Comparison of ENCODE assay signal across 13 cellular contexts in genomic region chr12:54191126-54191525, GRCh38. TPM values are rescaled to one million over a fixed set of nuclear protein-coding genes. Genes with fewer than 3 reads are reported as not detected.
DNase-seq lines count a peak whose midpoint lies in the region; ATAC-seq and TF ChIP-seq lines count a peak whose summit lies in the region.
"Had no signal": no experiment of that assay in that cellular context is flagged by ENCODE, and none has a peak within 500 bp of the region (broad histone marks: within the 10 kb centered on the region; RNA-seq: fewer than 3 reads in every experiment).

No MANE protein-coding gene starts in this region.

- no peak overlapping the region for H3K27ac Mint-ChIP-seq in dendritic cell treated with granulocyte-macrophage colony-stimulating factor and Interleukin-4, amounts not matched to agents 40 ng/mL and 50 ng/mL, for 4 days
- H3K27ac Mint-ChIP-seq in T-helper 17 cell, result no peak overlapping the region

- H3K4me3 ChIP-seq in DND-41 (ENCODE audit: low read depth in 1 of 2, low read length in 2 of 2) (no peak overlapping the region), Karpas-422 (ENCODE audit: low read length) (no peak overlapping the region), A673 (ENCODE audit: low read depth, low read length, poor library complexity, severe bottlenecking) (no peak overlapping the region)
- H3K4me3 ChIP-seq: right atrium auricular region, upper lobe of left lung had no signal

- H3K9me2 ChIP-seq in Karpas-422 (replicated peaks; ENCODE audit: insufficient read depth, low read length), result no peaks in the 10 kb centered on the region

- H3K9me3 Mint-ChIP-seq in dendritic cell treated with granulocyte-macrophage colony-stimulating factor and Interleukin-4, amounts not matched to agents 40 ng/mL and 50 ng/mL, for 4 days, result no peaks in the 10 kb centered on the region
- H3K9me3 Mint-ChIP-seq: stimulated activated naive CD8-positive, alpha-beta T cell treated with anti-CD3 and anti-CD28 coated beads, Interleukin-15, amount 100 ng/mL, for 72 hours had no signal

- peak overlapping the region; percentile 33 for H3K4me3 Mint-ChIP-seq in dendritic cell treated with granulocyte-macrophage colony-stimulating factor and Interleukin-4, amounts not matched to agents 40 ng/mL and 50 ng/mL, for 4 days
- no peak overlapping the region for H3K4me3 Mint-ChIP-seq in T-helper 17 cell
- H3K4me3 Mint-ChIP-seq: stimulated activated naive CD8-positive, alpha-beta T cell treated with anti-CD3 and anti-CD28 coated beads, Interleukin-15, amount 100 ng/mL, for 72 hours had no signal

- CTCF ChIA-PET in A673 (lab: Charles Lee), result interaction anchor here (0.8 to 2.1 kb wide), 7 partner anchors 10 to 206 kb away, joined by 3 to 30 read pairs (median 14); partner anchors contain the start of genes HOXC10 and HOXC5

- POLR2A ChIA-PET in A673 (lab: Charles Lee; ENCODE audit: low non-redundant PET), result interaction anchor here (0.8 kb wide), 1 partner anchor 203 kb away, joined by 5 read pairs; no protein-coding TSS in a partner anchor

- H3K4me1 ChIP-seq in DND-41 (ENCODE audit: insufficient read depth, low read length) (peaks cover 28% of the 10 kb centered on the region), Karpas-422 (ENCODE audit: low read length) (peaks cover 53% of the 10 kb centered on the region), A673 (ENCODE audit: insufficient read depth, low read length, poor library complexity, severe bottlenecking) (peaks cover 29% of the 10 kb centered on the region)

- peaks cover 37% of the 10 kb centered on the region for H3K27me3 Mint-ChIP-seq in dendritic cell treated with granulocyte-macrophage colony-stimulating factor and Interleukin-4, amounts not matched to agents 40 ng/mL and 50 ng/mL, for 4 days
- H3K27me3 Mint-ChIP-seq in T-helper 17 cell, result peaks cover 47% of the 10 kb centered on the region

- H3K9ac ChIP-seq in DND-41 (ENCODE audit: low read depth, low read length) (no peak overlapping the region), Karpas-422 (ENCODE audit: low read length) (peak overlapping the region; percentile 39)

- intact Hi-C loops in dendritic cell treated with granulocyte-macrophage colony-stimulating factor and Interleukin-4, amounts not matched to agents 40 ng/mL and 50 ng/mL, for 4 days (cut with micrococcal nuclease), result loop anchor here (1.0 to 5.0 kb wide), 3 partner anchors 158 to 399 kb away; partner anchors contain the start of gene HOXC5
- intact Hi-C loops in A673 (cut with micrococcal nuclease; ENCODE audit: unreplicated experiment), result loop anchor here (2.0 kb wide), 1 partner anchor 158 kb away; the partner anchor contains the start of gene HOXC5

- BruUV-seq in A673 (replicated peaks; lab: Mats Ljungman, UMichigan), result no TSS peak

- H3K36me3 ChIP-seq in DND-41 (ENCODE audit: insufficient read depth, low read length) (peaks cover 7% of the 10 kb centered on the region), Karpas-422 (ENCODE audit: insufficient read depth, low read length) (no peaks in the 10 kb centered on the region), A673 (ENCODE audit: insufficient read depth, low read length, poor library complexity, severe bottlenecking) (no peaks in the 10 kb centered on the region)
- H3K36me3 ChIP-seq: right atrium auricular region had no signal

- ATAC-seq in DND-41 (ENCODE audit: insufficient read depth, low read depth) (no peak), omental fat pad (ENCODE audit: low FRiP score) (peak; percentile 35), HG03196 (IDR thresholded peaks at IDR 0.05; ENCODE audit: unreplicated experiment) (no peak), T-helper 17 cell (no peak)

- DNase-seq in DND-41, result no peak
- DNase-seq in Karpas-422, result no peak
- DNase-seq in omental fat pad (ENCODE audit: low spot score), result no peak
- DNase-seq in T-helper 17 cell, result no peak
- no peak for DNase-seq in A673 (ENCODE audit: low spot score)
- no peak for DNase-seq in NCI-H2171 treated with DMSO at 0.1 percent for 48 hours (lab: John Stamatoyannopoulos, UW)
- DNase-seq: NCI-H1436 treated with DMSO at 0.1 percent for 48 hours had no signal

- H3K27me3 ChIP-seq in DND-41 (ENCODE audit: insufficient read depth, low read length, poor library complexity) (peaks cover 31% of the 10 kb centered on the region), Karpas-422 (ENCODE audit: low read length) (no peaks in the 10 kb centered on the region), A673 (replicated peaks; ENCODE audit: insufficient read depth, low read depth, low read length, poor library complexity) (no peaks in the 10 kb centered on the region)
- H3K27me3 ChIP-seq: right atrium auricular region had no signal

- H3K4me2 ChIP-seq in DND-41 (ENCODE audit: insufficient read depth, low read length) (peak overlapping the region; percentile 46; the same call in 1 of the 2 replicates), Karpas-422 (ENCODE audit: low read depth, low read length, poor library complexity, severe bottlenecking) (peak overlapping the region; percentile 21)

- TF ChIP-seq CTCF in DND-41 (IDR thresholded peaks at IDR 0.05; ENCODE audit: borderline replicate concordance, extremely low read depth, low read length, poor library complexity, severe bottlenecking) (no peak), omental fat pad (IDR thresholded peaks at IDR 0.05) (no peak), A673 (conservative IDR thresholded peaks at IDR 0.05; ENCODE audit: low read depth, low read length) (no peak)

- H3K9me3 ChIP-seq in DND-41 (ENCODE audit: insufficient read depth, low read length, severe bottlenecking), result no peaks in the 10 kb centered on the region
- H3K9me3 ChIP-seq in Karpas-422 (ENCODE audit: low read length), result no peaks in the 10 kb centered on the region
- H3K9me3 ChIP-seq in T-helper 17 cell (ENCODE audit: control insufficient read depth, low read length, poor library complexity, severe bottlenecking), result no peaks in the 10 kb centered on the region
- no peaks in the 10 kb centered on the region for H3K9me3 ChIP-seq in A673 (ENCODE audit: low read depth, low read length, poor library complexity, severe bottlenecking)
- H3K9me3 ChIP-seq: Caco-2, right atrium auricular region, upper lobe of left lung had no signal

- H3K36me3 Mint-ChIP-seq in dendritic cell treated with granulocyte-macrophage colony-stimulating factor and Interleukin-4, amounts not matched to agents 40 ng/mL and 50 ng/mL, for 4 days (ENCODE audit: low read depth), result peaks cover 17% of the 10 kb centered on the region
- H3K36me3 Mint-ChIP-seq in T-helper 17 cell (ENCODE audit: low read depth), result peaks cover 9% of the 10 kb centered on the region

- H2AFZ ChIP-seq in DND-41 (ENCODE audit: low read depth, low read length) (peak overlapping the region; percentile 34; the same call in 1 of the 2 replicates), Karpas-422 (ENCODE audit: low read length) (no peak overlapping the region)

- peaks cover 38% of the 10 kb centered on the region for H3K4me1 Mint-ChIP-seq in dendritic cell treated with granulocyte-macrophage colony-stimulating factor and Interleukin-4, amounts not matched to agents 40 ng/mL and 50 ng/mL, for 4 days (ENCODE audit: low read depth)
- H3K4me1 Mint-ChIP-seq in T-helper 17 cell, result peaks cover 18% of the 10 kb centered on the region

- H3K27ac ChIP-seq in DND-41 (ENCODE audit: low read length) (no peak overlapping the region), Karpas-422 (ENCODE audit: low read length) (peak overlapping the region; percentile 31; the same call in 1 of the 2 replicates), A673 (ENCODE audit: low read depth, low read length, poor library complexity, severe bottlenecking) (no peak overlapping the region)
- H3K27ac ChIP-seq: right atrium auricular region, upper lobe of left lung had no signal

- H4K20me1 ChIP-seq in DND-41 (ENCODE audit: insufficient read depth, low read length), result no peaks in the 10 kb centered on the region
- no peaks in the 10 kb centered on the region for H4K20me1 ChIP-seq in Karpas-422 (ENCODE audit: insufficient read depth, low read depth, low read length)

- H3K79me2 ChIP-seq in DND-41 (ENCODE audit: insufficient read depth, low read length) (peaks cover 9% of the 10 kb centered on the region), Karpas-422 (ENCODE audit: low read length) (peaks cover 7% of the 10 kb centered on the region; the same call in 1 of the 2 replicates)

RNA-seq across cellular contexts. Expression of gene SMUG1, which starts 2.3 kb away (rescaled TPM):
- total RNA-seq in Karpas-422 (2014; rRNA removed; shearing (Covaris generic); ENCODE audit: low replicate concordance), result 39.8 and 43.3 TPM in 2 replicates
- total RNA-seq in omental fat pad, result 10 to 100 TPM; 17.2 to 46.5 (median 36.7) TPM
- 1 to 10 TPM; 8.6 to 9.2 TPM for total RNA-seq in T-helper 17 cell
- 27.7 and 32.8 TPM in 2 replicates for total RNA-seq in A673 (2021)
